In the genomic region with DNA sequence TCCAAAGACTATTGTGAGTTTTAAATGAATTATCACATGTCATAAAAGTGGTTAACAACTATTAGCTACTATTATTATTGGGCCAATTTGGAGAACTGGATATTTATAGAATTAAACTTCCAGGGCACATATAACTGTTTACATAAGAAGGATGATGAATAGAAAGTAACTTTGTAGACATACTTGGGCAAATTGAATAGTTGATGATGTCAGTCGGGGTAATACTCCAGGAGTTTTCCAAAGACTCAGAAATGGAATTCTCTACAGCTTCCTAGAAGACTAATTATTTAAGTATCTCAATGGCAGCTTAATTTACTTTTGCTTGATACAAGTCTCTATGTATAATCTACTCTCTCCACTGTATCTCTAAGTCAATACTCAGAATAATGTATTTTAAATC, we compare ENCODE assay signal across 18 cellular contexts. TPM values are rescaled to one million over a fixed set of nuclear protein-coding genes. Genes with fewer than 3 reads are reported as not detected.
DNase-seq lines count a peak whose midpoint lies in the region; ATAC-seq and TF ChIP-seq lines count a peak whose summit lies in the region.
"Had no signal": no experiment of that assay in that cellular context is flagged by ENCODE, and none has a peak within 500 bp of the region (broad histone marks: within the 10 kb centered on the region; RNA-seq: fewer than 3 reads in every experiment).

No MANE protein-coding gene starts in this region.

- ATAC-seq in GM21825 (IDR thresholded peaks at IDR 0.05; ENCODE audit: unreplicated experiment), result no peak
- ATAC-seq: CD8-positive, alpha-beta T cell; K562 had no signal

- CTCF ChIA-PET in HEK293T (lab: Yijun Ruan, JAX), result no interaction called here

- H3K79me2 ChIP-seq in osteoblast (ENCODE audit: insufficient read depth, low read length), result peaks cover 10% of the 10 kb centered on the region
- H3K79me2 ChIP-seq in smooth muscle cell (ENCODE audit: low read depth), result no peaks in the 10 kb centered on the region

- TF ChIP-seq CTCF in esophagus squamous epithelium (IDR thresholded peaks at IDR 0.05) (no peak), osteoblast (IDR thresholded peaks at IDR 0.05; ENCODE audit: extremely low read depth, low read depth, low read length) (no peak), smooth muscle cell (IDR thresholded peaks at IDR 0.05; ENCODE audit: borderline replicate concordance, insufficient read depth, poor library complexity, severe bottlenecking) (no peak)

- H4K20me1 ChIP-seq in osteoblast (ENCODE audit: insufficient read depth, low read length), result no peaks in the 10 kb centered on the region
- no peaks in the 10 kb centered on the region for H4K20me1 ChIP-seq in smooth muscle cell (ENCODE audit: low read depth)
- H4K20me1 ChIP-seq: BLaER1 treated with 17β-estradiol and CSF1 and Interleukin-3, amounts not matched to agents 10 nM and 100 nM had no signal

- peaks cover 4 to 77% (median 17%) of the 10 kb centered on the region in 3 donors for H3K4me1 ChIP-seq in esophagus squamous epithelium
- H3K4me1 ChIP-seq in osteoblast (ENCODE audit: insufficient read depth, low read length), result peaks cover 15% of the 10 kb centered on the region
- peaks cover 11% of the 10 kb centered on the region for H3K4me1 ChIP-seq in smooth muscle cell (ENCODE audit: low read depth)

- H3K27ac ChIP-seq in esophagus squamous epithelium (peak overlapping the region in 3 of 4 donors; percentile 97 to 99 (median 98)), osteoblast (ENCODE audit: low read depth, low read length) (no peak overlapping the region), smooth muscle cell (ENCODE audit: low read depth) (peak overlapping the region; percentile 99)
- H3K27ac ChIP-seq: BLaER1 treated with 17β-estradiol and CSF1 and Interleukin-3, amounts not matched to agents 10 nM and 100 nM; HL-60 had no signal

- peaks cover 24% of the 10 kb centered on the region for H3F3A ChIP-seq in smooth muscle cell (ENCODE audit: low read depth)

- H3K4me3 ChIP-seq in esophagus squamous epithelium (no peak overlapping the region), osteoblast (ENCODE audit: insufficient read depth, low read length) (no peak overlapping the region), smooth muscle cell (no peak overlapping the region)
- H3K4me3 ChIP-seq: BLaER1 treated with 17β-estradiol and CSF1 and Interleukin-3, amounts not matched to agents 10 nM and 100 nM; HAP-1; K562 had no signal

- no peak overlapping the region for H3K9ac ChIP-seq in smooth muscle cell (ENCODE audit: low read depth)
- H3K9ac ChIP-seq: BLaER1 treated with 17β-estradiol and CSF1 and Interleukin-3, amounts not matched to agents 10 nM and 100 nM had no signal

- WGBS in esophagus squamous epithelium, 2 donors, result 78 to 88% methylated on average over 1 of the region's 1 CpG
- WGBS in smooth muscle cell (ENCODE audit: low lambda C conversion rate), result 100% methylated on average over 1 of the region's 1 CpG

- H3K36me3 ChIP-seq in esophagus squamous epithelium (no peaks in the 10 kb centered on the region), osteoblast (ENCODE audit: insufficient read depth, low read length) (no peaks in the 10 kb centered on the region), smooth muscle cell (ENCODE audit: low read depth) (no peaks in the 10 kb centered on the region)
- H3K36me3 ChIP-seq: BLaER1 treated with 17β-estradiol and CSF1 and Interleukin-3, amounts not matched to agents 10 nM and 100 nM had no signal

- H3K27me3 ChIP-seq in esophagus squamous epithelium, result no peaks in the 10 kb centered on the region
- no peaks in the 10 kb centered on the region for H3K27me3 ChIP-seq in osteoblast (ENCODE audit: insufficient read depth, low read length)
- no peaks in the 10 kb centered on the region for H3K27me3 ChIP-seq in smooth muscle cell (ENCODE audit: low read depth)
- H3K27me3 ChIP-seq: BLaER1 treated with 17β-estradiol and CSF1 and Interleukin-3, amounts not matched to agents 10 nM and 100 nM had no signal

- no peak for TF ChIP-seq POLR2A in esophagus squamous epithelium (IDR thresholded peaks at IDR 0.05)

- H3K4me2 ChIP-seq in osteoblast (ENCODE audit: insufficient read depth, low read length) (no peak overlapping the region), smooth muscle cell (no peak overlapping the region)
- H3K4me2 ChIP-seq: BLaER1 treated with 17β-estradiol and CSF1 and Interleukin-3, amounts not matched to agents 10 nM and 100 nM had no signal

- H2AFZ ChIP-seq in osteoblast (ENCODE audit: low read length), result no peak overlapping the region
- no peak overlapping the region for H2AFZ ChIP-seq in smooth muscle cell (ENCODE audit: low read depth)

- DNase-seq in EL (peak; percentile 46), esophagus squamous epithelium (lab: John Stamatoyannopoulos, UW) (no peak), osteoblast (ENCODE audit: insufficient read length, low spot score, missing footprints) (peak; percentile 10), smooth muscle cell (lab: John Stamatoyannopoulos, UW; ENCODE audit: unreplicated experiment) (no peak), HEK293T (ENCODE audit: extremely low spot score) (no peak), DMS153 treated with DMSO at 0.1 percent for 48 hours (lab: John Stamatoyannopoulos, UW; ENCODE audit: unreplicated experiment) (no peak), SKM-1 treated with dmso at 0.1 percent for 144 hours (lab: John Stamatoyannopoulos, UW; ENCODE audit: unreplicated experiment) (no peak)
- DNase-seq: Calu3; CD8-positive, alpha-beta T cell; DMS53; DND-41; GF-D8; IMR-90 had no signal

- no peaks in the 10 kb centered on the region for H3K9me3 ChIP-seq in esophagus squamous epithelium
- no peaks in the 10 kb centered on the region for H3K9me3 ChIP-seq in osteoblast (ENCODE audit: low read depth, low read length)
- no peaks in the 10 kb centered on the region for H3K9me3 ChIP-seq in smooth muscle cell (replicated peaks; ENCODE audit: low read depth)
- H3K9me3 ChIP-seq: BLaER1 treated with 17β-estradiol and CSF1 and Interleukin-3, amounts not matched to agents 10 nM and 100 nM; HAP-1 had no signal

- POLR2A ChIA-PET in HEK293T (lab: Yijun Ruan, JAX), result no interaction called here

- intact Hi-C loops in esophagus squamous epithelium (cut with DNase I), result no loop called here

TF ChIP-seq in HEK293T, 16 proteins besides CTCF, POLR2A, EP300 and RAD21:
- no peak for TF ChIP-seq TARDBP (IDR thresholded peaks at IDR 0.05)
- TF ChIP-seq LEF1 (IDR thresholded peaks at IDR 0.05; ENCODE audit: borderline replicate concordance), result no peak
- TF ChIP-seq ARNT (IDR thresholded peaks at IDR 0.05), result no peak
- no peak for TF ChIP-seq NFRKB (IDR thresholded peaks at IDR 0.05)
- no peak for TF ChIP-seq SUZ12 (IDR thresholded peaks at IDR 0.05)
- no peak for TF ChIP-seq CTBP1 (IDR thresholded peaks at IDR 0.05; ENCODE audit: borderline replicate concordance)
- no peak for TF ChIP-seq SP1 (IDR thresholded peaks at IDR 0.05)
- no peak for TF ChIP-seq FOXA1 (IDR thresholded peaks at IDR 0.05)
- no peak for TF ChIP-seq L3MBTL2 (conservative IDR thresholded peaks at IDR 0.05)
- TF ChIP-seq FOXM1 (IDR thresholded peaks at IDR 0.05; ENCODE audit: borderline replicate concordance), result no peak
- no peak for TF ChIP-seq ZNF384 (IDR thresholded peaks at IDR 0.05)
- TF ChIP-seq FOXK2 (IDR thresholded peaks at IDR 0.05), result no peak
- TF ChIP-seq BHLHE40 (IDR thresholded peaks at IDR 0.05; ENCODE audit: borderline replicate concordance), result no peak
- TF ChIP-seq, protein P1, sequence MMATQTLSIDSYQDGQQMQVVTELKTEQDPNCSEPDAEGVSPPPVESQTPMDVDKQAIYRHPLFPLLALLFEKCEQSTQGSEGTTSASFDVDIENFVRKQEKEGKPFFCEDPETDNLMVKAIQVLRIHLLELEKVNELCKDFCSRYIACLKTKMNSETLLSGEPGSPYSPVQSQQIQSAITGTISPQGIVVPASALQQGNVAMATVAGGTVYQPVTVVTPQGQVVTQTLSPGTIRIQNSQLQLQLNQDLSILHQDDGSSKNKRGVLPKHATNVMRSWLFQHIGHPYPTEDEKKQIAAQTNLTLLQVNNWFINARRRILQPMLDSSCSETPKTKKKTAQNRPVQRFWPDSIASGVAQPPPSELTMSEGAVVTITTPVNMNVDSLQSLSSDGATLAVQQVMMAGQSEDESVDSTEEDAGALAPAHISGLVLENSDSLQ (IDR thresholded peaks at IDR 0.05), result no peak
- TF ChIP-seq ELF4 (IDR thresholded peaks at IDR 0.05), result no peak
- no peak for TF ChIP-seq HDGF (IDR thresholded peaks at IDR 0.05; ENCODE audit: borderline replicate concordance)

RNA-seq across cellular contexts. Expression of a gene that starts 4.9 kb away (rescaled TPM):
- 10 to 100 TPM; 30.1 to 88.9 (median 75.4) TPM for total RNA-seq in esophagus squamous epithelium
- 64.1 and 77.2 TPM in 2 replicates for total RNA-seq in osteoblast
- 113 and 143 TPM in 2 replicates for total RNA-seq in smooth muscle cell
- polyA plus RNA-seq in smooth muscle cell, result 43.7 and 46.4 TPM in 2 replicates

Comparison
In these comparisons a context has a peak if more than half of its experiments do, and no peak if none do; other contexts are left out.
1. DNase-seq: peak in EL (single experiment) and osteoblast (single experiment); none in esophagus squamous epithelium (single experiment), smooth muscle cell (single experiment), HEK293T (single experiment), DMS153 treated with DMSO at 0.1 percent for 48 hours (single experiment) and SKM-1 treated with dmso at 0.1 percent for 144 hours (single experiment).